ENCODE assay signal across 8 cellular contexts in the genomic region with DNA sequence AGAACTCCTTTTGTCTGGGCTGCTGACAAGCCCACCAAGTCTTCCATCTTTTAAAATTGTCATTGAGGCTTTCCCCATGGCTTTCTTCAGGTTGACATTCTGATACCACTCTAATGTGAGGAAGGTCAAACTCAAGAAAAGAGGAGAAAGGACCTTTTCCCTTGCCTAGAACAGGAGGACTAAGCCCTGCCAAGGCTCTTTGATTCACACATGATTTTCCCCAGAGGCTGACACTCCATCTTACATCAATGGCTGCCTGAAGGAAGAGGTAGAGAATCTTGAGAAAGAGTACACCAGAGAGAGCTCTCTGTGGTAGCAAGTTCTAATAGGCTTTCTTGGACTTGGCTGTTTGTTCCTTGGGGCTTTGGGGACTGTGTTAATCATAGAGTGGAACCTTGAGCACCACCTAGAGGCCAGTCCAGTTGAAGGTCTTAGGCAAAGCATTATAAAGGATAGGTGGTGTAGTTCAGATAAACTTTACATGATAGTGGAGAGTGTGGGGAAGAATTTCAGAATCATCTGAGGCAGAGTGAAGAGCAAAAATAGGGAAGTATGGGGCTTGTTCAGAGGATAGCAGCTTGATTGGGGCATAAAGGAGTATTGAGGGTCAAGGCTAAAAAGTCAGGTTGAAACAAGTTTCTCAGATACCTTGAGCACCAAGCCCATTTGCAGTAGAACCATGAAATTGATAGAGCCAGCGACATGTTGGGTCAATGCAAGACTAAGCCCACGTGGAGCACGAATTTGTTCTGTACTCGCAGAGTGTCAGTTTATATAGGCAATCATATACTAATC. TPM values are rescaled to one million over a fixed set of nuclear protein-coding genes. Genes with fewer than 3 reads are reported as not detected.
DNase-seq lines count a peak whose midpoint lies in the region; ATAC-seq and TF ChIP-seq lines count a peak whose summit lies in the region.

No MANE protein-coding gene starts in this region.

- intact Hi-C loops in CD4-positive, alpha-beta memory T cell (cut with micrococcal nuclease) = loop anchor here (1.0 to 10.0 kb wide), 4 partner anchors 37 to 481 kb away; a partner anchor contains a TSS
- intact Hi-C loops in prostate gland (cut with DNase I) = loop anchor here (2.0 kb wide), 1 partner anchor 153 kb away; no protein-coding TSS in a partner anchor

- POLR2A ChIA-PET in CD4-positive, alpha-beta memory T cell (lab: Charles Lee; ENCODE audit: partially characterized antibody) = interaction anchor here (0.9 to 1.5 kb wide), 3 partner anchors 36 to 146 kb away, joined by 3 to 4 read pairs (median 4); no protein-coding TSS in a partner anchor

- peak; percentile 54 to 66 (median 57) for DNase-seq in CD4-positive, alpha-beta memory T cell
- DNase-seq in HL-60 (ENCODE audit: low read depth in 1 of 2, low spot score in 1 of 2) (peak in 1 of 2 experiments; percentile 69), RPMI7951 (ENCODE audit: low read depth) (peak; percentile 63), globus pallidus (ENCODE audit: low spot score) (peak; percentile 66), prostate gland (ENCODE audit: low spot score) (peak; percentile 58), NCI-H1048 (lab: John Stamatoyannopoulos, UW) (no peak)
- peak; percentile 28 for DNase-seq in activated T-helper 9 cell treated with anti-CD3 and anti-CD28 coated beads, Interleukin-2, amount 50 U/mL, for 16 hours (ENCODE audit: low read depth)

- no peaks in the 10 kb centered on the region for H3K4me1 Mint-ChIP-seq in CD4-positive, alpha-beta memory T cell

- no peak overlapping the region for H3K4me3 ChIP-seq in CD4-positive, alpha-beta memory T cell (ENCODE audit: low read length in 2 of 2)
- H3K4me3 ChIP-seq in HL-60 (replicated peaks; ENCODE audit: insufficient read depth, low read length) (no peak overlapping the region), prostate gland (no peak overlapping the region)

- H3K9me3 Mint-ChIP-seq in CD4-positive, alpha-beta memory T cell = peaks cover 0 to 3% (median 0%) of the 10 kb centered on the region in 8 donors

- H3K4me3 Mint-ChIP-seq in CD4-positive, alpha-beta memory T cell = no peak overlapping the region

- no peak overlapping the region for H3K27ac ChIP-seq in CD4-positive, alpha-beta memory T cell (ENCODE audit: low read depth, low read length)
- H3K27ac ChIP-seq in HL-60 (replicated peaks) (no peak overlapping the region), prostate gland (no peak overlapping the region)

- H3K36me3 ChIP-seq in CD4-positive, alpha-beta memory T cell (ENCODE audit: insufficient read depth, low read length) = peaks cover 51% of the 10 kb centered on the region
- H3K36me3 ChIP-seq in prostate gland = no peaks in the 10 kb centered on the region

- CTCF ChIA-PET in CD4-positive, alpha-beta memory T cell (lab: Charles Lee; ENCODE audit: partially characterized antibody) = interaction anchor here (0.6 to 16.3 kb wide), 19 partner anchors 10 to 557 kb away, joined by 3 to 369 read pairs (median 4); a partner anchor contains a TSS

- H3K9me3 ChIP-seq in CD4-positive, alpha-beta memory T cell (ENCODE audit: control insufficient read depth in 1 of 2, low read length in 2 of 2) = no peaks in the 10 kb centered on the region
- H3K9me3 ChIP-seq in prostate gland = no peaks in the 10 kb centered on the region

- ATAC-seq in GM19328 (IDR thresholded peaks at IDR 0.05; ENCODE audit: unreplicated experiment) = peak; percentile 65

- no peaks in the 10 kb centered on the region for H3K27me3 Mint-ChIP-seq in CD4-positive, alpha-beta memory T cell

- H3K36me3 Mint-ChIP-seq in CD4-positive, alpha-beta memory T cell = peaks cover 32 to 52% of the 10 kb centered on the region in 2 donors

- H3K4me1 ChIP-seq in CD4-positive, alpha-beta memory T cell (ENCODE audit: insufficient read depth, low read length) = no peaks in the 10 kb centered on the region
- H3K4me1 ChIP-seq in prostate gland (replicated peaks) = no peaks in the 10 kb centered on the region

- H3K27me3 ChIP-seq in CD4-positive, alpha-beta memory T cell (ENCODE audit: insufficient read depth, low read length) = no peaks in the 10 kb centered on the region
- no peaks in the 10 kb centered on the region for H3K27me3 ChIP-seq in HL-60 (ENCODE audit: insufficient read depth, poor library complexity, severe bottlenecking)
- H3K27me3 ChIP-seq in prostate gland (replicated peaks; ENCODE audit: insufficient read depth) = no peaks in the 10 kb centered on the region

- no peak for TF ChIP-seq POLR2A in prostate gland (IDR thresholded peaks at IDR 0.05)

- no peak overlapping the region for H3K27ac Mint-ChIP-seq in CD4-positive, alpha-beta memory T cell

- WGBS in prostate gland = 81% methylated on average over 4 of the region's 4 CpGs

- peak; percentile 67 for TF ChIP-seq CTCF in HL-60 (IDR thresholded peaks at IDR 0.05; ENCODE audit: insufficient read depth, low read length)
- peak; percentile 42 to 70 (median 58) for TF ChIP-seq CTCF in prostate gland (IDR thresholded peaks at IDR 0.05)

RNA-seq across cellular contexts. Expression of a gene that starts 36.7 kb away (rescaled TPM):
- total RNA-seq in CD4-positive, alpha-beta memory T cell = 10 to 100 TPM; 73.8 to 78.4 TPM
- 10 to 100 TPM; 70.0 to 98.3 TPM for polyA plus RNA-seq in CD4-positive, alpha-beta memory T cell
- 60.0 and 61.6 TPM in 2 replicates for total RNA-seq in RPMI7951 (2014; rRNA removed; shearing (Covaris generic))
- 100 to 1,000 TPM; 134 to 234 TPM for total RNA-seq in prostate gland
